15 cellular contexts compared by ENCODE assay signal in genomic region chr1:173342766-173343165, GRCh38.
DNase-seq lines count a peak whose midpoint lies in the region; TF ChIP-seq lines count a peak whose summit lies in the region.
"Had no signal": no experiment of that assay in that cellular context is flagged by ENCODE, and none has a peak within 500 bp of the region (broad histone marks: within the 10 kb centered on the region; RNA-seq: fewer than 3 reads in every experiment).

No MANE protein-coding gene starts in this region.

- TF ChIP-seq CTCF in fibroblast of the aortic adventitia (IDR thresholded peaks at IDR 0.05; ENCODE audit: insufficient read depth, low read length) (no peak), GM10266 (IDR thresholded peaks at IDR 0.05; ENCODE audit: control insufficient read depth, insufficient read depth, low read depth, missing control alignments) (no peak)

- in situ Hi-C loops in GM23248 (cut with MboI) = no loop called here

- H3K79me2 ChIP-seq in GM23248 (ENCODE audit: insufficient read depth) = no peaks in the 10 kb centered on the region

- H4K20me1 ChIP-seq in GM23248 (ENCODE audit: insufficient read depth) = no peaks in the 10 kb centered on the region

- no peak overlapping the region for H3K9ac ChIP-seq in GM23248

- WGBS in GM23248 (ENCODE audit: low coverage in 1 of 2, low lambda C conversion rate in 2 of 2, missing lambda C conversion rate in 2 of 2), 2 experiments = 86 to 87% methylated on average over 1 of the region's 1 CpG

- H3K27ac ChIP-seq in GM23248 = no peak overlapping the region
- H3K27ac ChIP-seq: A549 had no signal

- H3K36me3 ChIP-seq in GM23248 (ENCODE audit: low read depth) = no peaks in the 10 kb centered on the region

- no peak overlapping the region for H2AFZ ChIP-seq in GM23248

- peaks cover 22% of the 10 kb centered on the region for H3F3A ChIP-seq in GM23248 (ENCODE audit: insufficient read depth)

- H3K9me2 ChIP-seq in GM23248 (ENCODE audit: insufficient read depth) = no peaks in the 10 kb centered on the region

- DNase-seq in GM23248 (peak; percentile 56), amniotic epithelial cell (ENCODE audit: low read depth) (peak; percentile 23), fibroblast of the aortic adventitia (ENCODE audit: low read depth) (peak; percentile 59), UCSD-AML1 (lab: John Stamatoyannopoulos, UW; ENCODE audit: unreplicated experiment) (no peak), SW 1271 (lab: John Stamatoyannopoulos, UW) (no peak), GM10266 (ENCODE audit: extremely low spot score) (no peak), cardiac septum (ENCODE audit: low spot score) (no peak)
- DNase-seq: C1 segment of cervical spinal cord; Calu3; CD4-positive, alpha-beta T cell; DMS 273 treated with DMSO at 0.1 percent for 48 hours; HCEC 1CT; HFFc6 had no signal

- intact Hi-C loops in cardiac septum (cut with DNase I) = no loop called here

- no peak overlapping the region for H3K4me2 ChIP-seq in GM23248 (ENCODE audit: unreplicated experiment)
- H3K4me2 ChIP-seq: A549 had no signal

- H3K4me3 ChIP-seq in GM23248 (no peak overlapping the region), fibroblast of the aortic adventitia (ENCODE audit: low read depth, low read length) (no peak overlapping the region)
- H3K4me3 ChIP-seq: A549, K562 had no signal

- no peaks in the 10 kb centered on the region for H3K9me3 ChIP-seq in GM23248 (ENCODE audit: low read depth)
- H3K9me3 ChIP-seq: A549 had no signal

- H3K27me3 ChIP-seq in GM23248 (replicated peaks; ENCODE audit: insufficient read depth) = no peaks in the 10 kb centered on the region

- peaks cover 34% of the 10 kb centered on the region for H3K4me1 ChIP-seq in GM23248 (ENCODE audit: insufficient read depth)

Comparison
In these comparisons a context has a peak if more than half of its experiments do, and no peak if none do; other contexts are left out.
1. DNase-seq: peak in GM23248 (single experiment), amniotic epithelial cell (single experiment) and fibroblast of the aortic adventitia (single experiment); none in UCSD-AML1 (single experiment), SW 1271 (0 of 2), GM10266 (single experiment) and cardiac septum (single experiment).